27 cellular contexts compared by ENCODE assay signal in the genomic region with DNA sequence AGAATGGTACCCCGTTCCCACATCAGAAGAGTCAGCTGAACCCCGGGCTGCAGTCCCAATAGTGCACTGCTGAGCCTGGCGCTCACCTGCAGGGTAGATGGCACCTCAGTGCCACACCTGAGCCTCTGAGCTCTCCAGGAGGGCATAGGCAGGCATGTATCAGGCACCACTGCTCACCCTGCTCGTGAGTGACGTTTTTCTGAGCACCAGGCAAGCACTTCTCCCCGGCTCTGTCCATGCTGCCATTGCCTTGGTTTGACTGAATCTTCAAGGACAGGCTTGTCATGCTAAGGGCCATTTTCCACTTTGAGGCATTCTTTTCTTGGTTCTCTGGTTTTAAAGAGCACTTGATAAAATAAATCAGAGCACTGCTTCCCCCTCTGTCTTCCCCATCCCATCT.
"Had no signal": no experiment of that assay in that cellular context is flagged by ENCODE, and none has a peak within 500 bp of the region (broad histone marks: within the 10 kb centered on the region; RNA-seq: fewer than 3 reads in every experiment).

No MANE protein-coding gene starts in this region.

- H3K79me2 ChIP-seq: hepatocyte had no signal

- H3K9me3 ChIP-seq: left lung, lower lobe of right lung, neutrophil, ovary, right atrium auricular region, right lobe of liver, transverse colon, upper lobe of left lung had no signal

- H3K36me3 ChIP-seq: left lung, lower lobe of right lung, neural progenitor cell, neutrophil, ovary, right atrium auricular region, right lobe of liver, transverse colon, upper lobe of left lung had no signal

- H3K4me1 ChIP-seq: left lung, lower lobe of right lung, right lobe of liver, transverse colon, upper lobe of left lung had no signal

- H2AFZ ChIP-seq: hepatocyte, neural progenitor cell had no signal

- H3K4me3 ChIP-seq: hepatocyte, left lung, lower lobe of right lung, neural progenitor cell, ovary, right atrium auricular region, right lobe of liver, smooth muscle cell, transverse colon, upper lobe of left lung had no signal

- H3K27me3 ChIP-seq: hepatocyte, left lung, neural progenitor cell, ovary, right atrium auricular region, right lobe of liver, transverse colon, upper lobe of left lung had no signal

- H3K4me2 ChIP-seq: hepatocyte, neural progenitor cell, smooth muscle cell had no signal

- ATAC-seq: left colon; left lung; lower lobe of right lung; right lobe of liver; stimulated activated memory B cell treated with anti-CD40 and anti-IgM and Interleukin-4, amounts not matched to agents 10 μg/mL and 1 μg/mL and 100 μg/mL, for 72 hours; stimulated activated naive CD8-positive, alpha-beta T cell treated with anti-CD3 and anti-CD28 coated beads, Interleukin-15, amount 100 ng/mL, for 72 hours had no signal

- H3K27ac ChIP-seq: hepatocyte, left lung, lower lobe of right lung, neural progenitor cell, neutrophil, ovary, right atrium auricular region, right lobe of liver, transverse colon, upper lobe of left lung had no signal

- DNase-seq: islet precursor cell; kidney glomerular epithelial cell; left colon; left lung; lower lobe of right lung; mesendoderm; naive B cell; natural killer cell; nephron progenitor cell; occipital lobe; ovary; stimulated activated CD4-positive, alpha-beta T cell treated with anti-CD3 and anti-CD28 coated beads, Interleukin-1b, Interleukin-23, amount 100 ng/mL, for 48 hours; stimulated activated CD4-positive, alpha-beta T cell treated with anti-CD3 and anti-CD28 coated beads, Interleukin-2, amount 100 ng/mL, for 48 hours; stimulated activated CD4-positive, alpha-beta T cell treated with anti-CD3 and anti-CD28 coated beads, Interleukin-4, amount 100 ng/mL, for 4 hours; stimulated activated CD8-positive, alpha-beta memory T cell treated with anti-CD3 and anti-CD28 coated beads, Interleukin-4, amount 100 ng/mL, for 48 hours; stimulated activated naive CD4-positive, alpha-beta T cell treated with Interleukin-2 at 50 U/mL for 16 hours; stimulated activated naive CD8-positive, alpha-beta T cell treated with anti-CD3 and anti-CD28 coated beads, Interleukin-15, amount 100 ng/mL, for 72 hours; substantia nigra; transverse colon had no signal
